ENCODE assay signal across 15 cellular contexts in genomic region chr1:14880456-14881316, GRCh38.
DNase-seq lines count a peak whose midpoint lies in the region; ATAC-seq, FAIRE-seq and TF ChIP-seq lines count a peak whose summit lies in the region.
"Had no signal": no experiment of that assay in that cellular context is flagged by ENCODE, and none has a peak within 500 bp of the region (broad histone marks: within the 10 kb centered on the region; RNA-seq: fewer than 3 reads in every experiment).

No MANE protein-coding gene starts in this region.

- H3K14ac ChIP-seq in mesenchymal stem cell (ENCODE audit: low read length in 2 of 2): no peak overlapping the region

- H3K27me3 Mint-ChIP-seq in activated CD8-positive, alpha-beta memory T cell treated with anti-CD3 and anti-CD28 coated beads, Interleukin-2, amount 10 ng/mL, durations not matched to agents 7 days and 5 days: peaks cover 2% of the 10 kb centered on the region

- no peak overlapping the region for H2BK120ac ChIP-seq in mesenchymal stem cell (ENCODE audit: low read depth, low read length)

- H2BK12ac ChIP-seq in mesenchymal stem cell (ENCODE audit: low read length in 2 of 2): no peak overlapping the region

- 24% methylated on average over 5 of the region's 7 CpGs for WGBS in HepG2 (ENCODE audit: low lambda C conversion rate)
- WGBS in right lobe of liver (ENCODE audit: insufficient coverage, low coverage, low lambda C conversion rate, missing lambda C conversion rate): 52% methylated on average over 5 of the region's 7 CpGs
- 73% methylated on average over 7 of the region's 7 CpGs for WGBS in mesenchymal stem cell

- no peaks in the 10 kb centered on the region for H3K79me1 ChIP-seq in mesenchymal stem cell (replicated peaks; ENCODE audit: low read length, poor library complexity, severe bottlenecking)

- H2AK5ac ChIP-seq in mesenchymal stem cell (ENCODE audit: low read length, severe bottlenecking): no peak overlapping the region

- H2AFZ ChIP-seq in HepG2 (ENCODE audit: low read length) (no peak overlapping the region), mesenchymal stem cell (ENCODE audit: low read depth, low read length) (no peak overlapping the region)

- TF ChIP-seq RAD21 in HepG2 (CRISPR knock-in tag; IDR thresholded peaks at IDR 0.05): no peak

- peaks cover 14% of the 10 kb centered on the region for H3K4me1 ChIP-seq in HepG2 (ENCODE audit: insufficient read depth, low read length)
- no peaks in the 10 kb centered on the region for H3K4me1 ChIP-seq in right lobe of liver
- H3K4me1 ChIP-seq in mesenchymal stem cell (ENCODE audit: control insufficient read depth, insufficient read depth, low read depth, low read length): peaks cover 4% of the 10 kb centered on the region
- H3K4me1 ChIP-seq: HAP-1 had no signal

- in situ Hi-C loops in HepG2 (cut with HindIII; ENCODE audit: extremely low pct_ligation_motif_present, low pct_unique_long_range_greater_than_20kb): no loop called here

- no peak overlapping the region for H3K4me3 Mint-ChIP-seq in activated CD8-positive, alpha-beta memory T cell treated with anti-CD3 and anti-CD28 coated beads, Interleukin-2, amount 10 ng/mL, durations not matched to agents 7 days and 5 days
- H3K4me3 Mint-ChIP-seq: activated CD8-positive, alpha-beta T cell treated with anti-CD3 and anti-CD28 coated beads, Interleukin-2, amount 10 ng/mL, durations not matched to agents 7 days and 5 days; central memory CD8-positive, alpha-beta T cell; naive thymus-derived CD4-positive, alpha-beta T cell had no signal

- H3K36me3 ChIP-seq in HepG2 (replicated peaks in 1 of 2; ENCODE audit: control insufficient read depth in 1 of 2, insufficient read depth in 2 of 2, low read length in 2 of 2): no peaks in the 10 kb centered on the region
- H3K36me3 ChIP-seq in right lobe of liver: no peaks in the 10 kb centered on the region
- H3K36me3 ChIP-seq in mesenchymal stem cell (ENCODE audit: control insufficient read depth in 1 of 2, insufficient read depth in 2 of 2, low read depth in 1 of 2, low read length in 2 of 2): no peaks in the 10 kb centered on the region
- H3K36me3 ChIP-seq: HAP-1 had no signal

- no peak for ATAC-seq in HepG2
- ATAC-seq in right lobe of liver: no peak
- no peak for ATAC-seq in GM18511 (IDR thresholded peaks at IDR 0.05; ENCODE audit: unreplicated experiment)
- no peak for ATAC-seq in activated CD8-positive, alpha-beta memory T cell treated with anti-CD3 and anti-CD28 coated beads, Interleukin-2, amount 10 ng/mL, durations not matched to agents 7 days and 5 days
- no peak for ATAC-seq in GM18907 (IDR thresholded peaks at IDR 0.05; ENCODE audit: unreplicated experiment)
- ATAC-seq: activated CD8-positive, alpha-beta T cell treated with anti-CD3 and anti-CD28 coated beads, Interleukin-2, amount 10 ng/mL, durations not matched to agents 7 days and 5 days; GM12878; naive thymus-derived CD4-positive, alpha-beta T cell had no signal

- H3K79me2 ChIP-seq in HepG2 (ENCODE audit: insufficient read depth, low read length): no peaks in the 10 kb centered on the region

- no peak overlapping the region for H2BK5ac ChIP-seq in mesenchymal stem cell (ENCODE audit: low read depth, low read length, poor library complexity, severe bottlenecking)

- H3K9me3 ChIP-seq in HepG2 (ENCODE audit: low read length): no peaks in the 10 kb centered on the region
- no peaks in the 10 kb centered on the region for H3K9me3 ChIP-seq in right lobe of liver
- H3K9me3 ChIP-seq in mesenchymal stem cell (ENCODE audit: control insufficient read depth, low read length): no peaks in the 10 kb centered on the region
- H3K9me3 ChIP-seq: HAP-1 had no signal

- no peak overlapping the region for H3K4me2 ChIP-seq in HepG2 (ENCODE audit: low read depth, low read length)
- H3K4me2 ChIP-seq in mesenchymal stem cell (ENCODE audit: low read length, poor library complexity, severe bottlenecking): no peak overlapping the region

- no peaks in the 10 kb centered on the region for H4K20me1 ChIP-seq in HepG2 (ENCODE audit: insufficient read depth, low read length)

- no peak overlapping the region for H3K27ac ChIP-seq in HepG2 (ENCODE audit: extremely low read length, insufficient read depth, low read length)
- no peak overlapping the region for H3K27ac ChIP-seq in right lobe of liver
- H3K27ac ChIP-seq in mesenchymal stem cell (ENCODE audit: low read length, poor library complexity, severe bottlenecking): no peak overlapping the region

- H3K4ac ChIP-seq in mesenchymal stem cell (ENCODE audit: low read depth in 1 of 2, low read length in 2 of 2): no peak overlapping the region

- no peak overlapping the region for H3K9ac ChIP-seq in HepG2 (ENCODE audit: insufficient read depth, low read depth, low read length)
- peak overlapping the region; percentile 48 for H3K9ac ChIP-seq in mesenchymal stem cell (ENCODE audit: low read length)

- CTCF ChIA-PET in HepG2 (lab: Yijun Ruan, JAX; ENCODE audit: low intra/inter-chr PET ratio, low total read pairs): no interaction called here
- CTCF ChIA-PET in activated CD8-positive, alpha-beta memory T cell treated with anti-CD3 and anti-CD28 coated beads, Interleukin-2, amount 10 ng/mL, durations not matched to agents 7 days and 5 days (lab: Charles Lee): no interaction called here

- TF ChIP-seq POLR2A in HepG2 (IDR thresholded peaks at IDR 0.05; ENCODE audit: insufficient read depth in 1 of 2, low read depth in 2 of 2, low read length in 2 of 2) (no peak), right lobe of liver (IDR thresholded peaks at IDR 0.05) (no peak)

- intact Hi-C loops in HepG2 (cut with micrococcal nuclease; ENCODE audit: unreplicated experiment) (no loop called here), right lobe of liver (cut with DNase I) (no loop called here)

- H3K23ac ChIP-seq in mesenchymal stem cell (ENCODE audit: low read length in 2 of 2): no peak overlapping the region

- H3K9me3 Mint-ChIP-seq in activated CD8-positive, alpha-beta memory T cell treated with anti-CD3 and anti-CD28 coated beads, Interleukin-2, amount 10 ng/mL, durations not matched to agents 7 days and 5 days (ENCODE audit: low read depth): no peaks in the 10 kb centered on the region
- H3K9me3 Mint-ChIP-seq: central memory CD8-positive, alpha-beta T cell had no signal

- no peak overlapping the region for H4K91ac ChIP-seq in mesenchymal stem cell (ENCODE audit: low read length)

- TF ChIP-seq CTCF in HepG2 (CRISPR knock-in tag; IDR thresholded peaks at IDR 0.05): no peak
- no peak for TF ChIP-seq CTCF in right lobe of liver (IDR thresholded peaks at IDR 0.05)

- H3K4me1 Mint-ChIP-seq in activated CD8-positive, alpha-beta memory T cell treated with anti-CD3 and anti-CD28 coated beads, Interleukin-2, amount 10 ng/mL, durations not matched to agents 7 days and 5 days: no peaks in the 10 kb centered on the region
- H3K4me1 Mint-ChIP-seq: central memory CD8-positive, alpha-beta T cell had no signal

- no peaks in the 10 kb centered on the region for H3K36me3 Mint-ChIP-seq in activated CD8-positive, alpha-beta memory T cell treated with anti-CD3 and anti-CD28 coated beads, Interleukin-2, amount 10 ng/mL, durations not matched to agents 7 days and 5 days

- H2BK15ac ChIP-seq in mesenchymal stem cell (ENCODE audit: low read depth, poor library complexity, severe bottlenecking): no peak overlapping the region

- H3K27me3 ChIP-seq in HepG2 (ENCODE audit: control insufficient read depth in 1 of 2, insufficient read depth in 2 of 2, low read length in 2 of 2): peaks cover 0 to 51% of the 10 kb centered on the region in 2 experiments; a peak in 3 of 5 replicates
- no peaks in the 10 kb centered on the region for H3K27me3 ChIP-seq in right lobe of liver
- H3K27me3 ChIP-seq in mesenchymal stem cell (ENCODE audit: control insufficient read depth in 1 of 2, insufficient read depth in 1 of 2, low read length in 2 of 2): peaks cover 0 to 5% of the 10 kb centered on the region in 2 experiments

- DNase-seq in HepG2 (ENCODE audit: low spot score) (no peak), right lobe of liver (no peak), cerebellum (ENCODE audit: low spot score) (peak; percentile 23), mesenchymal stem cell (peak; percentile 49), glomerular visceral epithelial cell (ENCODE audit: extremely low spot score) (no peak)
- no peak for DNase-seq in activated CD8-positive, alpha-beta memory T cell treated with anti-CD3 and anti-CD28 coated beads, Interleukin-2, amount 10 ng/mL, durations not matched to agents 7 days and 5 days
- DNase-seq: activated CD8-positive, alpha-beta T cell treated with anti-CD3 and anti-CD28 coated beads, Interleukin-2, amount 10 ng/mL, durations not matched to agents 7 days and 5 days; naive thymus-derived CD4-positive, alpha-beta T cell; NCI-H1092 treated with DMSO at 0.1 percent for 48 hours; RPMI8226 had no signal

- POLR2A ChIA-PET in HepG2 (lab: Yijun Ruan, JAX): no interaction called here

- BruUV-seq in HepG2 (replicated peaks; lab: Mats Ljungman, UMichigan): no TSS peak

- no peak overlapping the region for H4K8ac ChIP-seq in mesenchymal stem cell (ENCODE audit: low read length)

- no peak overlapping the region for H3K4me3 ChIP-seq in HepG2 (replicated peaks in 1 of 3; ENCODE audit: insufficient read depth in 1 of 3, low read depth in 2 of 3, low read length in 3 of 3)
- H3K4me3 ChIP-seq in right lobe of liver: no peak overlapping the region
- H3K4me3 ChIP-seq in mesenchymal stem cell (ENCODE audit: insufficient read depth in 1 of 2, low read depth in 1 of 2, low read length in 2 of 2): peak overlapping the region in 1 of 2 experiments; percentile 16
- H3K4me3 ChIP-seq: GM12878, HAP-1 had no signal

- no peak for FAIRE-seq in HepG2 (lab: Jason Lieb, UNC)
- FAIRE-seq: GM12878 had no signal

- TF ChIP-seq EP300 in HepG2 (IDR thresholded peaks at IDR 0.05; ENCODE audit: low read depth in 2 of 2, low read length in 2 of 2): no peak
- no peak for TF ChIP-seq EP300 in HepG2 (CRISPR knock-in tag; IDR thresholded peaks at IDR 0.05; ENCODE audit: borderline replicate concordance)

- no peak overlapping the region for H3K27ac Mint-ChIP-seq in activated CD8-positive, alpha-beta memory T cell treated with anti-CD3 and anti-CD28 coated beads, Interleukin-2, amount 10 ng/mL, durations not matched to agents 7 days and 5 days
- H3K27ac Mint-ChIP-seq: activated CD8-positive, alpha-beta T cell treated with anti-CD3 and anti-CD28 coated beads, Interleukin-2, amount 10 ng/mL, durations not matched to agents 7 days and 5 days; naive thymus-derived CD4-positive, alpha-beta T cell had no signal

- H3K18ac ChIP-seq in mesenchymal stem cell (ENCODE audit: low read depth in 1 of 2, low read length in 2 of 2): no peak overlapping the region

TF ChIP-seq in HepG2, 621 proteins besides CTCF, POLR2A, EP300 and RAD21 (continues in another document):
- TF ChIP-seq CHD2 (IDR thresholded peaks at IDR 0.05; ENCODE audit: low read depth, low read length): no peak
- no peak for TF ChIP-seq ZNF557 (CRISPR knock-in tag; IDR thresholded peaks at IDR 0.05)

Comparison
In these comparisons a context has a peak if more than half of its experiments do, and no peak if none do; other contexts are left out.
1. DNase-seq: peak in cerebellum (single experiment) and mesenchymal stem cell (single experiment); none in HepG2 (single experiment), right lobe of liver (0 of 3), activated CD8-positive, alpha-beta memory T cell treated with anti-CD3 and anti-CD28 coated beads, Interleukin-2, amount 10 ng/mL, durations not matched to agents 7 days and 5 days (single experiment) and glomerular visceral epithelial cell (single experiment).